Comparison of ENCODE assay signal across 15 cellular contexts in genomic region chr12:47147749-47148148, GRCh38.
"Had no signal": no experiment of that assay in that cellular context is flagged by ENCODE, and none has a peak within 500 bp of the region (broad histone marks: within the 10 kb centered on the region; RNA-seq: fewer than 3 reads in every experiment).

No MANE protein-coding gene starts in this region.

- DNase-seq: esophagus squamous epithelium; gastrocnemius medialis; heart right ventricle; left colon; left ventricle myocardium superior; mesendoderm; naive B cell; occipital lobe; pancreas; right cardiac atrium; stimulated activated CD4-positive, alpha-beta T cell treated with anti-CD3 and anti-CD28 coated beads, Interleukin-2, amount 100 ng/mL, for 48 hours; stimulated activated naive CD4-positive, alpha-beta T cell treated with Interleukin-2 at 50 U/mL for 16 hours; thyroid gland had no signal

- H3K27ac ChIP-seq: esophagus squamous epithelium, gastrocnemius medialis, heart right ventricle, pancreas, thyroid gland had no signal

- H3K4me3 ChIP-seq: esophagus squamous epithelium, gastrocnemius medialis, heart right ventricle, lung, pancreas, smooth muscle cell, thyroid gland had no signal

- H3K4me1 ChIP-seq: esophagus squamous epithelium, gastrocnemius medialis, heart right ventricle, pancreas, thyroid gland had no signal

- H3K9me3 ChIP-seq: esophagus squamous epithelium, gastrocnemius medialis, pancreas, thyroid gland had no signal

- H3K27me3 ChIP-seq: esophagus squamous epithelium, gastrocnemius medialis, heart right ventricle, pancreas, thyroid gland had no signal

- H3K4me2 ChIP-seq: smooth muscle cell had no signal

- H3K36me3 ChIP-seq: esophagus squamous epithelium, gastrocnemius medialis, heart right ventricle, pancreas, thyroid gland had no signal

- ATAC-seq: gastrocnemius medialis, heart right ventricle, left colon, left ventricle myocardium superior, pancreas, right cardiac atrium had no signal
